Comparison of ENCODE assay signal across 8 cellular contexts in genomic region chr7:151382079-151382885, GRCh38. TPM values are rescaled to one million over a fixed set of nuclear protein-coding genes. Genes with fewer than 3 reads are reported as not detected.
DNase-seq lines count a peak whose midpoint lies in the region; FAIRE-seq and TF ChIP-seq lines count a peak whose summit lies in the region.
"Had no signal": no experiment of that assay in that cellular context is flagged by ENCODE, and none has a peak within 500 bp of the region (broad histone marks: within the 10 kb centered on the region; RNA-seq: fewer than 3 reads in every experiment).

No MANE protein-coding gene starts in this region.

- H3K4ac ChIP-seq in H9 (ENCODE audit: low read depth, low read length), result no peak overlapping the region

- H2BK120ac ChIP-seq in H9 (ENCODE audit: low read depth, low read length, poor library complexity, severe bottlenecking), result no peak overlapping the region

- H3K4me1 ChIP-seq in H9 (ENCODE audit: insufficient read depth, low read length) (no peaks in the 10 kb centered on the region), Peyer's patch (peaks cover 0 to 21% (median 12%) of the 10 kb centered on the region in 4 donors), testis (peaks cover 19% of the 10 kb centered on the region), small intestine (ENCODE audit: control insufficient read depth in 2 of 2, insufficient read depth in 1 of 2, low read depth in 1 of 2, low read length in 1 of 2) (no peaks in the 10 kb centered on the region)

- H2AK5ac ChIP-seq in H9 (ENCODE audit: insufficient read length, low read length), result no peak overlapping the region

- H2AFZ ChIP-seq in H9 (ENCODE audit: low read length), result no peak overlapping the region

- H3K4me3 ChIP-seq in Peyer's patch (peak overlapping the region; percentile 27 to 54 (median 47)), dorsolateral prefrontal cortex (peak overlapping the region in 45 of 59 donors; percentile 4 to 58 (median 37)), testis (peak overlapping the region in 1 of 2 donors; percentile 43), small intestine (ENCODE audit: low read depth in 1 of 2, low read length in 2 of 2) (peak overlapping the region in 1 of 2 donors; percentile 26)

- peak overlapping the region; percentile 24; the same call in 1 of the 2 replicates for H3K14ac ChIP-seq in H9 (ENCODE audit: insufficient read depth, low read length)

- H2BK12ac ChIP-seq in H9 (ENCODE audit: insufficient read length, low read depth, low read length), result no peak overlapping the region

- no peak overlapping the region for H2BK5ac ChIP-seq in H9 (ENCODE audit: insufficient read length, low read length)

- H4K91ac ChIP-seq in H9 (ENCODE audit: insufficient read length, low read depth, low read length), result no peak overlapping the region

- H3K23ac ChIP-seq in H9 (ENCODE audit: insufficient read length, low read depth, low read length), result no peak overlapping the region

- H4K5ac ChIP-seq in H9 (ENCODE audit: insufficient read length, low read depth, low read length), result no peak overlapping the region

- H4K8ac ChIP-seq in H9 (replicated peaks; ENCODE audit: insufficient read length, low read depth, low read length), result no peak overlapping the region

- DNase-seq in H9 (peak; percentile 34), Peyer's patch (peak in 1 of 3 donors; percentile 48), dorsolateral prefrontal cortex (peak in 1 of 10 donors; percentile 34), progenitor cell of endocrine pancreas (ENCODE audit: low spot score, unreplicated experiment) (no peak), NCI-H2227 treated with DMSO at 0.1 percent for 48 hours (lab: John Stamatoyannopoulos, UW) (no peak), testis (no peak), small intestine (no peak)

- peaks cover 4% of the 10 kb centered on the region for H4K20me1 ChIP-seq in H9 (ENCODE audit: control insufficient read depth, insufficient read depth, insufficient read length)

- H3K18ac ChIP-seq in H9 (ENCODE audit: insufficient read length, low read depth, low read length), result no peak overlapping the region

- H2BK20ac ChIP-seq in H9 (ENCODE audit: low read depth, low read length, poor library complexity, severe bottlenecking), result no peak overlapping the region

- H3K9ac ChIP-seq in H9 (ENCODE audit: extremely low read depth, insufficient read length, low read length), result no peak overlapping the region

- no peak overlapping the region for H3K56ac ChIP-seq in H9 (ENCODE audit: insufficient read length, low read depth, low read length)

- H3K9me3 Mint-ChIP-seq in H9 (no peaks in the 10 kb centered on the region), progenitor cell of endocrine pancreas (ENCODE audit: low read depth) (no peaks in the 10 kb centered on the region)

- H3K79me2 ChIP-seq in H9 (ENCODE audit: insufficient read depth, low read length), result no peaks in the 10 kb centered on the region

- WGBS in H9 (ENCODE audit: extremely low coverage, insufficient read length, low lambda C conversion rate), result no CpG with 5 or more reads among the region's 37 CpGs
- 32 to 42% methylated on average over 23 to 37 of the region's 37 CpGs for WGBS in testis, 2 donors
- WGBS in small intestine, 3 donors, result 14 to 23% (median 21%) methylated on average over 33 to 37 of the region's 37 CpGs

- H3K36me3 ChIP-seq in Peyer's patch (peaks cover 0 to 13% (median 0%) of the 10 kb centered on the region in 3 donors), testis (ENCODE audit: low read depth, missing control alignments) (no peaks in the 10 kb centered on the region), small intestine (ENCODE audit: control insufficient read depth in 2 of 2, insufficient read depth in 2 of 2, low read length in 2 of 2) (peaks cover 4 to 5% of the 10 kb centered on the region in 2 donors)

- H2BK15ac ChIP-seq in H9 (ENCODE audit: low read depth, low read length), result no peak overlapping the region

- H3K27me3 ChIP-seq in H9 (ENCODE audit: insufficient read depth, low read length), result peaks cover 8% of the 10 kb centered on the region; the same call in 1 of the 2 replicates
- peaks cover 0 to 9% of the 10 kb centered on the region in 2 donors for H3K27me3 ChIP-seq in Peyer's patch
- peaks cover 0 to 19% (median 9%) of the 10 kb centered on the region in 45 donors for H3K27me3 ChIP-seq in dorsolateral prefrontal cortex
- no peaks in the 10 kb centered on the region for H3K27me3 ChIP-seq in testis
- H3K27me3 ChIP-seq in small intestine (ENCODE audit: control insufficient read depth in 2 of 2, insufficient read depth in 2 of 2, low read length in 2 of 2), result peaks cover 0 to 4% of the 10 kb centered on the region in 2 donors

- TF ChIP-seq CTCF in H9 (conservative IDR thresholded peaks at IDR 0.05), result no peak
- no peak for TF ChIP-seq CTCF in Peyer's patch (IDR thresholded peaks at IDR 0.05)
- TF ChIP-seq CTCF in dorsolateral prefrontal cortex (IDR thresholded peaks at IDR 0.05 in 54 of 56, conservative IDR thresholded peaks at IDR 0.05 in 2 of 56; ENCODE audit: low read depth in 1 of 56, partially characterized antibody in 56 of 56), result no peak
- TF ChIP-seq CTCF in progenitor cell of endocrine pancreas (IDR thresholded peaks at IDR 0.05; ENCODE audit: unreplicated experiment), result no peak
- TF ChIP-seq CTCF in testis (IDR thresholded peaks at IDR 0.05), result no peak

- no peaks in the 10 kb centered on the region for H3K79me1 ChIP-seq in H9 (ENCODE audit: insufficient read depth, low read depth, low read length, poor library complexity, severe bottlenecking)

- H3K23me2 ChIP-seq in H9 (ENCODE audit: insufficient read length, low read depth, low read length, poor library complexity, severe bottlenecking), result peaks cover 15% of the 10 kb centered on the region

- intact Hi-C loops in dorsolateral prefrontal cortex (cut with DNase I) (no loop called here), testis (cut with DNase I; ENCODE audit: low total_unique reads) (no loop called here)

- H3T11ph ChIP-seq in H9 (ENCODE audit: low read length), result no peak overlapping the region

- H3K36me3 Mint-ChIP-seq in H9 (ENCODE audit: insufficient read depth in 1 of 3, low read depth in 3 of 3) (peaks cover 8 to 23% (median 22%) of the 10 kb centered on the region in 3 experiments), progenitor cell of endocrine pancreas (ENCODE audit: insufficient read depth) (peaks cover 33% of the 10 kb centered on the region)

- H3K27ac Mint-ChIP-seq in H9 (no peak overlapping the region), progenitor cell of endocrine pancreas (no peak overlapping the region)

- H3K4me1 Mint-ChIP-seq in H9 (peaks cover 17 to 18% of the 10 kb centered on the region in 2 experiments), progenitor cell of endocrine pancreas (ENCODE audit: low read depth) (peaks cover 4% of the 10 kb centered on the region)

- FAIRE-seq in small intestine (lab: Jason Lieb, UNC), result no peak

- H3K27ac ChIP-seq in H9 (ENCODE audit: insufficient read length, low read depth, low read length) (no peak overlapping the region), Peyer's patch (no peak overlapping the region), dorsolateral prefrontal cortex (no peak overlapping the region), testis (no peak overlapping the region), small intestine (ENCODE audit: low read depth in 1 of 2, low read length in 1 of 2) (no peak overlapping the region)

- H3K4me3 Mint-ChIP-seq in H9 (peak overlapping the region; percentile 57 to 79), progenitor cell of endocrine pancreas (ENCODE audit: low read depth) (peak overlapping the region; percentile 26)

- H3K9me3 ChIP-seq in H9 (ENCODE audit: control insufficient read depth, low read depth, low read length) (no peaks in the 10 kb centered on the region), Peyer's patch (no peaks in the 10 kb centered on the region), testis (no peaks in the 10 kb centered on the region), small intestine (ENCODE audit: control insufficient read depth, low read depth) (no peaks in the 10 kb centered on the region)

- TF ChIP-seq POLR2A in Peyer's patch (IDR thresholded peaks at IDR 0.05) (no peak), testis (IDR thresholded peaks at IDR 0.05) (no peak)

- peak overlapping the region; percentile 67 for H3K4me2 ChIP-seq in H9 (ENCODE audit: insufficient read depth, insufficient read length, low read length)

- peaks cover 34% of the 10 kb centered on the region for H3K27me3 Mint-ChIP-seq in H9 (ENCODE audit: low read depth)
- peaks cover 26% of the 10 kb centered on the region for H3K27me3 Mint-ChIP-seq in progenitor cell of endocrine pancreas

RNA-seq across cellular contexts. Expression of gene WDR86, which starts 27.6 kb away (rescaled TPM):
- 8.1 and 9.4 TPM in 2 replicates for total RNA-seq in H9 (2021)
- 10 to 100 TPM in 1 of 4 donors, 1 to 10 TPM in 2, not detected in 1; 5.9 to 13.2 (median 6.6) TPM for total RNA-seq in Peyer's patch
- total RNA-seq in dorsolateral prefrontal cortex, result 10 to 100 TPM in 25 of 120 experiments, 1 to 10 TPM in 95; 1.3 to 28.5 (median 7.1) TPM
- 80.6 and 82.9 TPM in 2 replicates for total RNA-seq in progenitor cell of endocrine pancreas
- 10 to 100 TPM in 1 of 2 donors, 1 to 10 TPM in 1; 9.6 to 20.3 TPM for total RNA-seq in testis
- polyA plus RNA-seq in testis (ENCODE audit: insufficient read depth, low read depth, low replicate concordance), result 2.8 TPM
- 1 to 10 TPM in 2 of 3 donors, not detected in 1; 1.1 to 1.8 TPM for polyA plus RNA-seq in small intestine
- total RNA-seq: HT1080 had no signal

RNA-seq across cellular contexts. Expression of gene NUB1, which starts 40.7 kb away (rescaled TPM):
- total RNA-seq in H9 (2021) (45.8 and 48.5 TPM in 2 replicates), Peyer's patch (10 to 100 TPM; 66.4 to 90.8 (median 68.2) TPM), dorsolateral prefrontal cortex (10 to 100 TPM; 34.9 to 62.3 (median 46.5) TPM), progenitor cell of endocrine pancreas (49.0 and 53.5 TPM in 2 replicates), testis (10 to 100 TPM; 57.9 to 59.6 TPM)
- polyA plus RNA-seq in testis (ENCODE audit: insufficient read depth, low read depth, low replicate concordance) (140 TPM), small intestine (10 to 100 TPM; 37.4 to 70.8 (median 62.8) TPM)

RNA-seq across cellular contexts. Expression of gene CRYGN, which starts 57.7 kb away (rescaled TPM):
- total RNA-seq in H9 (2021) (0.79 and 1.8 TPM in 2 replicates), Peyer's patch (not detected), dorsolateral prefrontal cortex (1 to 10 TPM in 78 of 120 experiments, under 1 TPM in 39, not detected in 3; 0.18 to 5.9 (median 1.3) TPM), progenitor cell of endocrine pancreas (2.5 and 3.2 TPM in 2 replicates), testis (1 to 10 TPM in 1 of 2 donors, under 1 TPM in 1; 0.62 to 1.7 TPM)
- polyA plus RNA-seq in testis (ENCODE audit: insufficient read depth, low read depth, low replicate concordance) (0.44 TPM), small intestine (under 1 TPM in 1 of 3 donors, not detected in 2; 0.06 TPM)
- total RNA-seq: HT1080 had no signal
